Comparison of ENCODE assay signal across 8 cellular contexts in genomic region chr19:35267818-35268545, GRCh38. TPM values are rescaled to one million over a fixed set of nuclear protein-coding genes. Genes with fewer than 3 reads are reported as not detected.
DNase-seq lines count a peak whose midpoint lies in the region; ATAC-seq and TF ChIP-seq lines count a peak whose summit lies in the region.

No MANE protein-coding gene starts in this region.

- peak overlapping the region; percentile 97 for H3K27ac Mint-ChIP-seq in activated CD8-positive, alpha-beta T cell treated with anti-CD3 and anti-CD28 coated beads for 36 hours

- no peaks in the 10 kb centered on the region for H3K9me3 Mint-ChIP-seq in activated CD8-positive, alpha-beta T cell treated with anti-CD3 and anti-CD28 coated beads for 36 hours

- H3K27me3 Mint-ChIP-seq in activated CD8-positive, alpha-beta T cell treated with anti-CD3 and anti-CD28 coated beads for 36 hours, result no peaks in the 10 kb centered on the region

- peak; percentile 87 for DNase-seq in NCI-H69 (lab: John Stamatoyannopoulos, UW)
- DNase-seq in activated CD8-positive, alpha-beta T cell treated with anti-CD3 and anti-CD28 coated beads for 36 hours, result peak; percentile 66
- peak; percentile 65 for DNase-seq in effector CD4-positive, alpha-beta T cell
- peak; percentile 79 to 89 for DNase-seq in lung microvascular endothelial cell (ENCODE audit: low read depth in 2 of 2)
- DNase-seq in stimulated activated CD4-positive, alpha-beta T cell treated with anti-CD3 and anti-CD28 coated beads, TNF-alpha, amount 100 ng/mL, for 48 hours (ENCODE audit: low read depth in 3 of 3), result peak; percentile 48 to 55 (median 53)

- H3K27ac ChIP-seq in 22Rv1, result peak overlapping the region; percentile 98

- CTCF ChIA-PET in activated CD8-positive, alpha-beta T cell treated with anti-CD3 and anti-CD28 coated beads for 36 hours (lab: Charles Lee), result no interaction called here

- no peak for TF ChIP-seq CTCF in 22Rv1 (IDR thresholded peaks at IDR 0.05)
- TF ChIP-seq CTCF in activated CD8-positive, alpha-beta T cell treated with anti-CD3 and anti-CD28 coated beads for 36 hours (IDR thresholded peaks at IDR 0.05), result no peak

- intact Hi-C loops in activated CD8-positive, alpha-beta T cell treated with anti-CD3 and anti-CD28 coated beads for 36 hours (cut with micrococcal nuclease), result loop anchor here (10.0 kb wide), 1 partner anchor 123 kb away; the partner anchor contains the start of gene FXYD7

- H3K4me3 Mint-ChIP-seq in activated CD8-positive, alpha-beta T cell treated with anti-CD3 and anti-CD28 coated beads for 36 hours, result peak overlapping the region; percentile 92

- H3K4me1 Mint-ChIP-seq in activated CD8-positive, alpha-beta T cell treated with anti-CD3 and anti-CD28 coated beads for 36 hours (ENCODE audit: low read depth), result peaks cover 32% of the 10 kb centered on the region

- H3K36me3 Mint-ChIP-seq in activated CD8-positive, alpha-beta T cell treated with anti-CD3 and anti-CD28 coated beads for 36 hours (ENCODE audit: low read depth), result peaks cover 30% of the 10 kb centered on the region

- peak; percentile 52 for ATAC-seq in GM18498 (IDR thresholded peaks at IDR 0.05; ENCODE audit: unreplicated experiment)
- peak; percentile 35 for ATAC-seq in HG03108 (IDR thresholded peaks at IDR 0.05; ENCODE audit: unreplicated experiment)
- ATAC-seq in activated CD8-positive, alpha-beta T cell treated with anti-CD3 and anti-CD28 coated beads for 36 hours, result peak; percentile 64

- POLR2A ChIA-PET in activated CD8-positive, alpha-beta T cell treated with anti-CD3 and anti-CD28 coated beads for 36 hours (lab: Charles Lee), result interaction anchor here (1.1 to 1.4 kb wide), 2 partner anchors 52 to 114 kb away, joined by 3 read pairs; partner anchors contain the start of gene FXYD5

RNA-seq across cellular contexts. Expression of gene USF2, which starts 0.8 kb away (rescaled TPM):
- total RNA-seq in activated CD8-positive, alpha-beta T cell treated with anti-CD3 and anti-CD28 coated beads for 36 hours, result 100 to 1,000 TPM; 111 to 115 TPM
- total RNA-seq in lung microvascular endothelial cell, result 25.5 and 52.2 TPM in 2 replicates

RNA-seq across cellular contexts. Expression of gene HAMP, which starts 14.3 kb away (rescaled TPM):
- under 1 TPM in 1 of 2 experiments, not detected in 1; 0.32 TPM for total RNA-seq in activated CD8-positive, alpha-beta T cell treated with anti-CD3 and anti-CD28 coated beads for 36 hours
- total RNA-seq in lung microvascular endothelial cell, result under 0.01 TPM in 2 replicates

RNA-seq across cellular contexts. Expression of gene LSR, which starts 19.2 kb away (rescaled TPM):
- total RNA-seq in activated CD8-positive, alpha-beta T cell treated with anti-CD3 and anti-CD28 coated beads for 36 hours, result 10 to 100 TPM; 20.0 to 20.6 TPM
- 0.20 and 0.44 TPM in 2 replicates for total RNA-seq in lung microvascular endothelial cell

RNA-seq across cellular contexts. Expression of gene MAG, which starts 24.0 kb away (rescaled TPM):
- under 1 TPM; 0.20 to 0.31 TPM for total RNA-seq in activated CD8-positive, alpha-beta T cell treated with anti-CD3 and anti-CD28 coated beads for 36 hours
- total RNA-seq in lung microvascular endothelial cell, result not detected in 2 replicates

RNA-seq across cellular contexts. Expression of gene FAM187B, which starts 39.4 kb away (rescaled TPM):
- not detected for total RNA-seq in activated CD8-positive, alpha-beta T cell treated with anti-CD3 and anti-CD28 coated beads for 36 hours
- not detected in 2 replicates for total RNA-seq in lung microvascular endothelial cell

Comparison
In these comparisons a context has a peak if more than half of its experiments do, and no peak if none do; other contexts are left out.
1. Peak in every context shown above with its lines: DNase-seq, ATAC-seq and H3K27ac ChIP-seq.
2. RNA of gene LSR, which starts 19.2 kb away (total RNA-seq): 20.0 to 20.6 TPM in activated CD8-positive, alpha-beta T cell treated with anti-CD3 and anti-CD28 coated beads for 36 hours; 0.20 to 0.44 TPM in lung microvascular endothelial cell; every median in the first group is over 10 times any median in the second.